Comparison of ENCODE assay signal across 2 cellular contexts in genomic region chr17:39204245-39204644, GRCh38.
A peak's percentile ranks its signal among the peaks of the same experiment; 100 is the strongest.
TF ChIP-seq lines count a peak whose summit lies in the region.

No MANE protein-coding gene starts in this region.

TF ChIP-seq in GM23338, 12 proteins besides CTCF, POLR2A, EP300 and RAD21:
- no peak for TF ChIP-seq JUNB (IDR thresholded peaks at IDR 0.05; ENCODE audit: unreplicated experiment)
- no peak for TF ChIP-seq NANOG (IDR thresholded peaks at IDR 0.05; ENCODE audit: borderline replicate concordance)
- TF ChIP-seq POLR2AphosphoS5 (IDR thresholded peaks at IDR 0.05; ENCODE audit: low read depth), result no peak
- no peak for TF ChIP-seq REST (IDR thresholded peaks at IDR 0.05; ENCODE audit: unreplicated experiment)
- no peak for TF ChIP-seq EZH2 (IDR thresholded peaks at IDR 0.05; ENCODE audit: low read depth, unreplicated experiment)
- TF ChIP-seq EZH2phosphoT487 (IDR thresholded peaks at IDR 0.05; ENCODE audit: unreplicated experiment), result no peak
- no peak for TF ChIP-seq ZNF462 (CRISPR knock-in tag; IDR thresholded peaks at IDR 0.05)
- no peak for TF ChIP-seq CREB1 (CRISPR knock-in tag; IDR thresholded peaks at IDR 0.05; ENCODE audit: low read depth)
- TF ChIP-seq ZNF114 (CRISPR knock-in tag; IDR thresholded peaks at IDR 0.05), result no peak

TF ChIP-seq in GM12878, 131 proteins besides CTCF, POLR2A, EP300 and RAD21:
- no peak for TF ChIP-seq NKRF (conservative IDR thresholded peaks at IDR 0.05)
- TF ChIP-seq MYB (IDR thresholded peaks at IDR 0.05; ENCODE audit: borderline replicate concordance, low read depth, low read length), result no peak
- no peak for TF ChIP-seq ZSCAN29 (IDR thresholded peaks at IDR 0.05)
- TF ChIP-seq POLR2AphosphoS5 (IDR thresholded peaks at IDR 0.05; ENCODE audit: low read length), result peak; percentile 46; the same call in 1 of the 2 replicates
- no peak for TF ChIP-seq SMAD5 (IDR thresholded peaks at IDR 0.05; ENCODE audit: low read depth)
TF ChIP-seq in GM12878: peak in this region for 1.
